Comparison of ENCODE assay signal across 10 cellular contexts in the genomic region with DNA sequence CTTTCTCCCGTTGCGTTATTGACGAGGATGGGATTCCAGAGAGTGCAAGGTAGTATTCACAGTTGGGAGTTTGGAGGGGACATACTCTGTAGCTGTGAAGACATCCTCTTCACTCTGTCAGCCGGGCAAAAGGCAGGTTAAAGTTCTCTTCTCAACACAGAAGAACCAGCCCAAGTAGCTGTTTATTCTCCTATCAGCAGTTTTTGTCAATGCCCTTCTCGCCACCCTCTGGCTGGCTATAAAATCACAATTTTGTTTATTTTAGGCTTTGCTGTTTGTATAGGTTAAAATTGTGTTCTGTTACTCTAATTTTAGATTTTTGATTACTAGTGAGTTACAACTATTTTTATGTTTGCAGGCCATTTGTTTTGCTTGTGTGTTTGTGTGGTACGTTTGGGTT. TPM values are rescaled to one million over a fixed set of nuclear protein-coding genes. Genes with fewer than 3 reads are reported as not detected.
A peak's percentile ranks its signal among the peaks of the same experiment; 100 is the strongest.
DNase-seq lines count a peak whose midpoint lies in the region; ATAC-seq and TF ChIP-seq lines count a peak whose summit lies in the region.
"Had no signal": no experiment of that assay in that cellular context is flagged by ENCODE, and none has a peak within 500 bp of the region (broad histone marks: within the 10 kb centered on the region; RNA-seq: fewer than 3 reads in every experiment).

No MANE protein-coding gene starts in this region.

- no peak overlapping the region for H3K27ac Mint-ChIP-seq in neural progenitor cell

- peak in 5 of 7 experiments; percentile 25 to 59 (median 52) for TF ChIP-seq CTCF in body of pancreas (IDR thresholded peaks at IDR 0.05)
- TF ChIP-seq CTCF in neural progenitor cell (IDR thresholded peaks at IDR 0.05), result peak; percentile 23

- peak overlapping the region; percentile 80 for H2AFZ ChIP-seq in neural progenitor cell (replicated peaks)

- no peaks in the 10 kb centered on the region for H3F3A ChIP-seq in neural progenitor cell (ENCODE audit: low read depth)

- no peak overlapping the region for H3K27ac ChIP-seq in body of pancreas
- no peak overlapping the region for H3K27ac ChIP-seq in neural progenitor cell

- no peak overlapping the region for H3K4me3 Mint-ChIP-seq in neural progenitor cell

- H3K27me3 ChIP-seq in body of pancreas, result no peaks in the 10 kb centered on the region
- no peaks in the 10 kb centered on the region for H3K27me3 ChIP-seq in neural progenitor cell

- no peaks in the 10 kb centered on the region for H3K36me3 Mint-ChIP-seq in neural progenitor cell

- no peak for TF ChIP-seq POLR2A in body of pancreas (IDR thresholded peaks at IDR 0.05)

- no peaks in the 10 kb centered on the region for H3K79me2 ChIP-seq in neural progenitor cell (ENCODE audit: low read depth)

- H3K4me1 ChIP-seq in body of pancreas (no peaks in the 10 kb centered on the region), neural progenitor cell (no peaks in the 10 kb centered on the region)

- intact Hi-C loops in body of pancreas (cut with DNase I), result no loop called here

- no peaks in the 10 kb centered on the region for H4K20me1 ChIP-seq in neural progenitor cell (ENCODE audit: low read depth)

- peaks cover 2% of the 10 kb centered on the region for H3K27me3 Mint-ChIP-seq in neural progenitor cell (ENCODE audit: insufficient read depth, low read depth)

- no peak overlapping the region for H3K4me3 ChIP-seq in Jurkat, Clone E6-1 (ENCODE audit: low read length)
- no peak overlapping the region for H3K4me3 ChIP-seq in body of pancreas
- H3K4me3 ChIP-seq in neural progenitor cell, result no peak overlapping the region

- H3K4me1 Mint-ChIP-seq in neural progenitor cell, result no peaks in the 10 kb centered on the region

- H3K4me2 ChIP-seq in neural progenitor cell, result no peak overlapping the region

- H3K9me3 ChIP-seq in body of pancreas (no peaks in the 10 kb centered on the region), neural progenitor cell (ENCODE audit: low read depth) (no peaks in the 10 kb centered on the region)

- peaks cover 18% of the 10 kb centered on the region for H3K9me3 Mint-ChIP-seq in neural progenitor cell

- WGBS in body of pancreas, 2 donors, result 14 to 25% methylated on average over 6 of the region's 6 CpGs

- ATAC-seq in body of pancreas, result peak; percentile 62
- no peak for ATAC-seq in GM21529 (IDR thresholded peaks at IDR 0.05; ENCODE audit: unreplicated experiment)

- no peak overlapping the region for H3K9ac ChIP-seq in neural progenitor cell

- DNase-seq in DMS53 (lab: John Stamatoyannopoulos, UW) (peak; percentile 40), DMS53 treated with DMSO at 0.1 percent for 48 hours (lab: John Stamatoyannopoulos, UW; ENCODE audit: unreplicated experiment) (no peak), body of pancreas (peak in 2 of 4 donors; percentile 16 to 18), neural progenitor cell (ENCODE audit: low spot score) (no peak), kidney tubule cell (ENCODE audit: low spot score) (no peak), 8988T (no peak)
- DNase-seq in Jurkat, Clone E6-1 (ENCODE audit: low read depth, low spot score), result peak; percentile 58
- DNase-seq: T-helper 9 cell had no signal

- H3K36me3 ChIP-seq in body of pancreas (replicated peaks in 1 of 2; ENCODE audit: insufficient read depth in 1 of 2, low read depth in 2 of 2) (no peaks in the 10 kb centered on the region), neural progenitor cell (no peaks in the 10 kb centered on the region)

RNA-seq across cellular contexts. Expression of gene MAS1, which starts 37.9 kb away (rescaled TPM):
- not detected for polyA plus RNA-seq in Jurkat, Clone E6-1 (2012; ENCODE audit: insufficient read depth, insufficient read length)
- total RNA-seq in body of pancreas (not detected), neural progenitor cell (ENCODE audit: low replicate concordance) (not detected in 2 replicates)
- polyA plus RNA-seq: esophagus had no signal

RNA-seq across cellular contexts. Expression of gene PNLDC1, which starts 52.8 kb away (rescaled TPM):
- 1.3 TPM for polyA plus RNA-seq in Jurkat, Clone E6-1 (2012; ENCODE audit: insufficient read depth, insufficient read length)
- total RNA-seq in body of pancreas (under 1 TPM in 1 of 2 donors, not detected in 1; 0.52 TPM), neural progenitor cell (ENCODE audit: low replicate concordance) (0.06 TPM in 1 of 2 replicates, not detected in the other)

Comparison
In these comparisons a context has a peak if more than half of its experiments do, and no peak if none do; other contexts are left out.
1. DNase-seq: peak in DMS53 (single experiment) and Jurkat, Clone E6-1 (single experiment); none in DMS53 treated with DMSO at 0.1 percent for 48 hours (single experiment), neural progenitor cell (single experiment), kidney tubule cell (single experiment) and 8988T (single experiment).